Comparison of ENCODE assay signal across 31 cellular contexts in the genomic region with DNA sequence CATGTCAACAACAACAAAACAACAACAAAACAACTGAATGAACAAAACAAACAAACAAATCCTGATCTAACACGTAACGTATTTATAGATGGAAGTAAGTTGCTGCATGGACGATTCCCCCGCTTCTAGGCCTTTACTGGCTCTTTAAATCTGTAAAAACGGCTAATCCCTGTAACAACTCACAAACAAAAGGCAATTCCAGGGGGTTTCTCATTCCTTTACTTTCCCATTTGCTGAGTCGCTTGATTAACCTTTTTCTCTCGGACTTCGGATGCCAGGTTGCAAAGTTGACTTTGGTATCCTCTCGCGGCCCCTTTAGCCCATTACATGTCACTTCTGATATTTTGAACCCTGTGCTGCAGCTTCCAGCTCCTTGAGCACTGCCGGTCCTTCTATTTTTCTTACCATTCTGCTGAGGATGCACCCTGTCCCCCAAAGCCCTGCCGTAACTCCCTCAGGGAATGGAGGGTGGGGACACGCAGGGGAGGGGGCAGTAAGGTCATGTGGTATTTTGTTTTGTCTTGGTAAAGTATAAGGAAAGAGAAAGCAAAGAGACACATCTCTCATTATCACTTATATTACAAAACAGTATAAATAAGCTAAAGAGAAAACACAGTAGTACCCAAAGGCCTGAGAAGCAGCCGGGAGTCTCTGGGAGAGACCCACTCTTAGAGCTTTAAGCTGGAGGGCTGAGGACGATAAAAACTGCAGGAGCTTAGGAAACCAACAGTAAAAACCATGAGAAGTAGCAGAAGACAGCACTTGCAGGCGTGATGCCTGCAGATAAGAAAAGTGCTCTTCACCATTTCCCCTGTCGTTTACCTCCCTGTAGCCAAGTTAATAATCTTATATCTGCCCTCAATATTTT.
"Had no signal": no experiment of that assay in that cellular context is flagged by ENCODE, and none has a peak within 500 bp of the region (broad histone marks: within the 10 kb centered on the region; RNA-seq: fewer than 3 reads in every experiment).

No MANE protein-coding gene starts in this region.

- H3K4me1 Mint-ChIP-seq: naive B cell; stimulated activated memory B cell treated with anti-CD40 and anti-IgM and Interleukin-4, amounts not matched to agents 10 μg/mL and 1 μg/mL and 100 μg/mL, for 72 hours; stimulated activated naive CD8-positive, alpha-beta T cell treated with anti-CD3 and anti-CD28 coated beads, Interleukin-15, amount 100 ng/mL, for 72 hours; T-helper 17 cell had no signal

- H3K27ac ChIP-seq: gastrocnemius medialis, parathyroid adenoma, psoas muscle, right atrium auricular region, upper lobe of left lung, vagina had no signal

- H3K4me1 ChIP-seq: gastrocnemius medialis, parathyroid adenoma, psoas muscle, right atrium auricular region, vagina had no signal

- H3K4me3 Mint-ChIP-seq: activated naive CD8-positive, alpha-beta T cell; mesothelial cell of epicardium; stimulated activated memory B cell treated with anti-CD40 and anti-IgM and Interleukin-4, amounts not matched to agents 10 μg/mL and 1 μg/mL and 100 μg/mL, for 72 hours; stimulated activated naive CD8-positive, alpha-beta T cell treated with anti-CD3 and anti-CD28 coated beads, Interleukin-15, amount 100 ng/mL, for 72 hours; T-helper 17 cell had no signal

- H3K4me2 ChIP-seq: smooth muscle cell had no signal

- H3K27ac Mint-ChIP-seq: activated naive CD8-positive, alpha-beta T cell; mesothelial cell of epicardium; naive B cell; stimulated activated memory B cell treated with anti-CD40 and anti-IgM and Interleukin-4, amounts not matched to agents 10 μg/mL and 1 μg/mL and 100 μg/mL, for 72 hours; T-helper 17 cell had no signal

- H3K79me2 ChIP-seq: parathyroid adenoma had no signal

- H3K27me3 ChIP-seq: gastrocnemius medialis, right atrium auricular region, upper lobe of left lung, vagina had no signal

- ATAC-seq: gastrocnemius medialis; left cardiac atrium; left ventricle myocardium superior; psoas muscle; stimulated activated memory B cell treated with anti-CD40 and anti-IgM and Interleukin-4, amounts not matched to agents 10 μg/mL and 1 μg/mL and 100 μg/mL, for 72 hours; stimulated activated naive CD8-positive, alpha-beta T cell treated with anti-CD3 and anti-CD28 coated beads, Interleukin-15, amount 100 ng/mL, for 72 hours; T-helper 17 cell had no signal

- H3K9me3 ChIP-seq: gastrocnemius medialis, psoas muscle, right atrium auricular region, upper lobe of left lung, vagina had no signal

- H3K27me3 Mint-ChIP-seq: activated naive CD8-positive, alpha-beta T cell; naive B cell; stimulated activated memory B cell treated with anti-CD40 and anti-IgM and Interleukin-4, amounts not matched to agents 10 μg/mL and 1 μg/mL and 100 μg/mL, for 72 hours; stimulated activated naive CD8-positive, alpha-beta T cell treated with anti-CD3 and anti-CD28 coated beads, Interleukin-15, amount 100 ng/mL, for 72 hours; T-helper 17 cell had no signal

- H3K36me3 Mint-ChIP-seq: activated naive CD8-positive, alpha-beta T cell; naive B cell; stimulated activated memory B cell treated with anti-CD40 and anti-IgM and Interleukin-4, amounts not matched to agents 10 μg/mL and 1 μg/mL and 100 μg/mL, for 72 hours had no signal

- DNase-seq: activated CD4-positive, alpha-beta T cell treated with anti-CD3 and anti-CD28 coated beads for 48 hours; activated CD4-positive, alpha-beta T cell treated with anti-CD3 and anti-CD28 coated beads, Interleukin-2, amount 50 U/mL, for 48 hours; activated CD8-positive, alpha-beta memory T cell treated with anti-CD3 and anti-CD28 coated beads for 24 hours; activated effector memory CD4-positive, alpha-beta T cell treated with Interleukin-2 at 50 U/mL for 16 hours; activated naive CD4-positive, alpha-beta T cell treated with Interleukin-2 at 50 U/mL for 16 hours; effector CD8-positive, alpha-beta T cell; erythroblast; gastrocnemius medialis; glutamatergic neuron; hippocampal formation; left cardiac atrium; left ventricle myocardium superior; mammary epithelial cell; naive B cell; occipital lobe; psoas muscle; stimulated activated CD4-positive, alpha-beta T cell treated with anti-CD3 and anti-CD28 coated beads, Interleukin-1b, Interleukin-23, amount 100 ng/mL, for 48 hours; stimulated activated CD4-positive, alpha-beta T cell treated with anti-CD3 and anti-CD28 coated beads, Interleukin-4, amount 100 ng/mL, for 4 hours; stimulated activated CD8-positive, alpha-beta memory T cell treated with anti-CD3 and anti-CD28 coated beads, Interleukin-4, amount 100 ng/mL, for 48 hours; stimulated activated naive CD8-positive, alpha-beta T cell treated with anti-CD3 and anti-CD28 coated beads, Interleukin-15, amount 100 ng/mL, for 72 hours; substantia nigra; T-helper 17 cell; T1000 had no signal

- H2AFZ ChIP-seq: parathyroid adenoma had no signal

- H3K36me3 ChIP-seq: gastrocnemius medialis, right atrium auricular region, upper lobe of left lung, vagina had no signal

- H3K9ac ChIP-seq: parathyroid adenoma had no signal

- H3K4me3 ChIP-seq: gastrocnemius medialis, psoas muscle, right atrium auricular region, smooth muscle cell, upper lobe of left lung, vagina had no signal
